In the genomic region with DNA sequence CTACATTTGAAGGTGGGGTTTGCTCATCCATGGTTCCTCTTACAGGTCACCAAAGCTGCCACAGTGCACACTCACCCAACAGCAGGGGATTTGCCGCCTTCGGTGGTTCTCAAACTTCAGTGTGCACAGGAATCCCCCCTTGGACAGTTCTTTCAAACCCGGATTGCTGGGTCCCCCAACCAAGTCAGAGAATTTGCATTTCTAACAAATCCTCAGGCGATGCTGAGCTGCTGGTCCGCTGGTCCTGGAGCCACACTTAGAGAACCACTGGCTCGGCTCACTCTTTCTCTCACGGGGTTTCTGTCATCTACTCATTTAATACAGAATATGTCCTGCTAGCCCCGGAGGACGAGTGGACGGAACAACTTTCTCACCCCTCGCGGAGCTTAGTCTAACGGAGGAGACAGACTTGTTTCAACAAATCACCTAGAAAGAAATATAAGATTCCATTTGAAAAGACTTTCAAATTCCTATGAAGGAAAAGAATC, we compare ENCODE assay signal across 8 cellular contexts. TPM values are rescaled to one million over a fixed set of nuclear protein-coding genes. Genes with fewer than 3 reads are reported as not detected.
DNase-seq lines count a peak whose midpoint lies in the region; ATAC-seq, FAIRE-seq and TF ChIP-seq lines count a peak whose summit lies in the region.

No MANE protein-coding gene starts in this region.

- TF ChIP-seq EP300 in HepG2 (IDR thresholded peaks at IDR 0.05; ENCODE audit: low read depth in 2 of 2, low read length in 2 of 2): no peak
- no peak for TF ChIP-seq EP300 in HepG2 (CRISPR knock-in tag; IDR thresholded peaks at IDR 0.05; ENCODE audit: borderline replicate concordance)

- H3K36me3 Mint-ChIP-seq in T-helper 2 cell treated with Interferon-gamma antibody and Interleukin-4, amounts not matched to agents 5 μg/mL and 100 μg/mL, for 36 hours (ENCODE audit: low read depth): no peaks in the 10 kb centered on the region
- H3K36me3 Mint-ChIP-seq in activated naive CD8-positive, alpha-beta T cell treated with anti-CD3 and anti-CD28 coated beads, Interleukin-2, amount 10 ng/mL, durations not matched to agents 7 days and 5 days: peaks cover 1% of the 10 kb centered on the region

- peak overlapping the region in 1 of 3 experiments; percentile 66; a peak in 2 of 6 replicates for H3K4me3 ChIP-seq in HepG2 (replicated peaks in 1 of 3; ENCODE audit: insufficient read depth in 1 of 3, low read depth in 2 of 3, low read length in 3 of 3)
- H3K4me3 ChIP-seq in subcutaneous abdominal adipose tissue (ENCODE audit: low read depth in 1 of 5, low read length in 5 of 5): peak overlapping the region; percentile 43 to 69 (median 48)
- H3K4me3 ChIP-seq in MM.1S (ENCODE audit: low read length): no peak overlapping the region

- H3K4me1 ChIP-seq in HepG2 (ENCODE audit: insufficient read depth, low read length) (peaks cover 83% of the 10 kb centered on the region), subcutaneous abdominal adipose tissue (ENCODE audit: control insufficient read depth in 5 of 5, insufficient read depth in 5 of 5, low read length in 5 of 5) (peaks cover 5 to 55% (median 42%) of the 10 kb centered on the region in 5 donors), MM.1S (ENCODE audit: low read length) (peaks cover 8% of the 10 kb centered on the region)

- peaks cover 60% of the 10 kb centered on the region for H3K4me1 Mint-ChIP-seq in T-helper 2 cell treated with Interferon-gamma antibody and Interleukin-4, amounts not matched to agents 5 μg/mL and 100 μg/mL, for 36 hours (ENCODE audit: low read depth)
- H3K4me1 Mint-ChIP-seq in activated naive CD8-positive, alpha-beta T cell treated with anti-CD3 and anti-CD28 coated beads, Interleukin-2, amount 10 ng/mL, durations not matched to agents 7 days and 5 days: peaks cover 51% of the 10 kb centered on the region

- TF ChIP-seq POLR2A in HepG2 (IDR thresholded peaks at IDR 0.05; ENCODE audit: insufficient read depth in 1 of 2, low read depth in 2 of 2, low read length in 2 of 2): no peak

- H4K20me1 ChIP-seq in HepG2 (ENCODE audit: insufficient read depth, low read length) (no peaks in the 10 kb centered on the region), MM.1S (ENCODE audit: insufficient read depth, low read length) (no peaks in the 10 kb centered on the region)

- H3K27ac ChIP-seq in HepG2 (ENCODE audit: extremely low read length, insufficient read depth, low read length) (no peak overlapping the region), subcutaneous abdominal adipose tissue (ENCODE audit: low read depth, low read length) (peak overlapping the region; percentile 97), MM.1S (ENCODE audit: low read length) (no peak overlapping the region)

- H3K36me3 ChIP-seq in HepG2 (replicated peaks in 1 of 2; ENCODE audit: control insufficient read depth in 1 of 2, insufficient read depth in 2 of 2, low read length in 2 of 2) (no peaks in the 10 kb centered on the region), subcutaneous abdominal adipose tissue (ENCODE audit: control insufficient read depth in 5 of 5, insufficient read depth in 5 of 5, low read length in 5 of 5) (no peaks in the 10 kb centered on the region), MM.1S (replicated peaks; ENCODE audit: insufficient read depth, low read length) (no peaks in the 10 kb centered on the region)

- 47% methylated on average over 12 of the region's 13 CpGs for WGBS in HepG2 (ENCODE audit: low lambda C conversion rate)

- H2AFZ ChIP-seq in HepG2 (ENCODE audit: low read length) (no peak overlapping the region), MM.1S (ENCODE audit: low read length) (no peak overlapping the region)

- no peaks in the 10 kb centered on the region for H3K9me3 ChIP-seq in HepG2 (ENCODE audit: low read length)
- H3K9me3 ChIP-seq in subcutaneous abdominal adipose tissue (ENCODE audit: control insufficient read depth in 5 of 5, low read length in 5 of 5): no peaks in the 10 kb centered on the region
- no peaks in the 10 kb centered on the region for H3K9me3 ChIP-seq in MM.1S (replicated peaks; ENCODE audit: insufficient read depth, low read length)

- no peak for TF ChIP-seq RAD21 in HepG2 (CRISPR knock-in tag; IDR thresholded peaks at IDR 0.05)

- no peak for TF ChIP-seq CTCF in HepG2 (CRISPR knock-in tag; IDR thresholded peaks at IDR 0.05)
- TF ChIP-seq CTCF in MM.1S (IDR thresholded peaks at IDR 0.05; ENCODE audit: low read length): no peak

- H3K27me3 Mint-ChIP-seq in T-helper 2 cell treated with Interferon-gamma antibody and Interleukin-4, amounts not matched to agents 5 μg/mL and 100 μg/mL, for 36 hours (ENCODE audit: low read depth): no peaks in the 10 kb centered on the region
- H3K27me3 Mint-ChIP-seq in activated naive CD8-positive, alpha-beta T cell treated with anti-CD3 and anti-CD28 coated beads, Interleukin-2, amount 10 ng/mL, durations not matched to agents 7 days and 5 days: no peaks in the 10 kb centered on the region

- intact Hi-C loops in HepG2 (cut with micrococcal nuclease; ENCODE audit: unreplicated experiment): loop anchor here (1.0 to 10.0 kb wide), 2 partner anchors 352 to 873 kb away; no protein-coding TSS in a partner anchor

- FAIRE-seq in HepG2 (lab: Jason Lieb, UNC): no peak

- CTCF ChIA-PET in HepG2 (lab: Yijun Ruan, JAX; ENCODE audit: low intra/inter-chr PET ratio, low total read pairs): interaction anchor here (1.2 to 1.6 kb wide), 6 partner anchors 22 to 980 kb away, joined by 3 to 15 read pairs (median 8); no protein-coding TSS in a partner anchor

- no TSS peak for BruUV-seq in HepG2 (replicated peaks; lab: Mats Ljungman, UMichigan)

- in situ Hi-C loops in HepG2 (cut with HindIII; ENCODE audit: extremely low pct_ligation_motif_present, low pct_unique_long_range_greater_than_20kb): loop anchor here (5.0 to 25.0 kb wide), 3 partner anchors 570 to 1205 kb away; partner anchors contain the start of genes ARG2 and PIGH

- peak overlapping the region; percentile 86 for H3K27ac Mint-ChIP-seq in T-helper 2 cell treated with Interferon-gamma antibody and Interleukin-4, amounts not matched to agents 5 μg/mL and 100 μg/mL, for 36 hours
- H3K27ac Mint-ChIP-seq in activated naive CD8-positive, alpha-beta T cell treated with anti-CD3 and anti-CD28 coated beads, Interleukin-2, amount 10 ng/mL, durations not matched to agents 7 days and 5 days: peak overlapping the region; percentile 89

- H3K9ac ChIP-seq in HepG2 (ENCODE audit: insufficient read depth, low read depth, low read length) (peak overlapping the region; percentile 73; the same call in 1 of the 2 replicates), subcutaneous abdominal adipose tissue (ENCODE audit: low read length in 5 of 5) (peak overlapping the region in 4 of 5 donors; percentile 75 to 84 (median 76)), MM.1S (ENCODE audit: low read length) (no peak overlapping the region)

- no peaks in the 10 kb centered on the region for H3F3A ChIP-seq in MM.1S (ENCODE audit: insufficient read depth, low read length)

- H3K27me3 ChIP-seq in HepG2 (ENCODE audit: control insufficient read depth in 1 of 2, insufficient read depth in 2 of 2, low read length in 2 of 2) (no peaks in the 10 kb centered on the region), subcutaneous abdominal adipose tissue (ENCODE audit: control insufficient read depth in 5 of 5, insufficient read depth in 4 of 5, low read length in 5 of 5) (no peaks in the 10 kb centered on the region), MM.1S (replicated peaks; ENCODE audit: insufficient read depth, low read length) (no peaks in the 10 kb centered on the region)

- no peak for ATAC-seq in activated naive CD8-positive, alpha-beta T cell treated with anti-CD3 and anti-CD28 coated beads, Interleukin-2, amount 10 ng/mL, durations not matched to agents 7 days and 5 days (ENCODE audit: low read depth)
- no peak for ATAC-seq in HepG2
- no peak for ATAC-seq in HG02970 (IDR thresholded peaks at IDR 0.05; ENCODE audit: low FRiP score, unreplicated experiment)

- H3K9me3 Mint-ChIP-seq in T-helper 2 cell treated with Interferon-gamma antibody and Interleukin-4, amounts not matched to agents 5 μg/mL and 100 μg/mL, for 36 hours: no peaks in the 10 kb centered on the region
- no peaks in the 10 kb centered on the region for H3K9me3 Mint-ChIP-seq in activated naive CD8-positive, alpha-beta T cell treated with anti-CD3 and anti-CD28 coated beads, Interleukin-2, amount 10 ng/mL, durations not matched to agents 7 days and 5 days

- POLR2A ChIA-PET in activated naive CD8-positive, alpha-beta T cell treated with anti-CD3 and anti-CD28 coated beads, Interleukin-2, amount 10 ng/mL, durations not matched to agents 7 days and 5 days (lab: Charles Lee): interaction anchor here (1.2 to 10.7 kb wide), 12 partner anchors 10 to 1112 kb away, joined by 3 to 295 read pairs (median 5); partner anchors contain the start of genes RAD51B and ZFP36L1
- POLR2A ChIA-PET in HepG2 (lab: Yijun Ruan, JAX): interaction anchor here (1.3 to 5.6 kb wide), 5 partner anchors 10 to 101 kb away, joined by 3 to 74 read pairs (median 12); partner anchors contain the start of gene ZFP36L1

- peak overlapping the region; percentile 74 for H3K4me3 Mint-ChIP-seq in T-helper 2 cell treated with Interferon-gamma antibody and Interleukin-4, amounts not matched to agents 5 μg/mL and 100 μg/mL, for 36 hours
- peak overlapping the region; percentile 84 for H3K4me3 Mint-ChIP-seq in activated naive CD8-positive, alpha-beta T cell treated with anti-CD3 and anti-CD28 coated beads, Interleukin-2, amount 10 ng/mL, durations not matched to agents 7 days and 5 days

- DNase-seq in T-helper 2 cell treated with Interferon-gamma antibody and Interleukin-4, amounts not matched to agents 5 μg/mL and 100 μg/mL, for 36 hours (ENCODE audit: low spot score): no peak
- no peak for DNase-seq in T-helper 2 cell
- no peak for DNase-seq in activated naive CD8-positive, alpha-beta T cell treated with anti-CD3 and anti-CD28 coated beads, Interleukin-2, amount 10 ng/mL, durations not matched to agents 7 days and 5 days
- no peak for DNase-seq in HepG2 (ENCODE audit: low spot score)
- DNase-seq in MM.1S: no peak
- no peak for DNase-seq in CD1c-positive myeloid dendritic cell (ENCODE audit: extremely low spot score)

- no peaks in the 10 kb centered on the region for H3K9me2 ChIP-seq in MM.1S (replicated peaks; ENCODE audit: insufficient read depth, low read length)

- H3K79me2 ChIP-seq in HepG2 (ENCODE audit: insufficient read depth, low read length): no peaks in the 10 kb centered on the region
- H3K79me2 ChIP-seq in MM.1S (ENCODE audit: low read length): no peaks in the 10 kb centered on the region

- H3K4me2 ChIP-seq in HepG2 (ENCODE audit: low read depth, low read length): peak overlapping the region; percentile 65
- H3K4me2 ChIP-seq in MM.1S (ENCODE audit: low read depth, low read length): no peak overlapping the region

RNA-seq across cellular contexts. Expression of gene ZFP36L1, which starts 24.1 kb away (rescaled TPM):
- 100 to 1,000 TPM; 114 to 130 TPM for total RNA-seq in activated naive CD8-positive, alpha-beta T cell treated with anti-CD3 and anti-CD28 coated beads, Interleukin-2, amount 10 ng/mL, durations not matched to agents 7 days and 5 days
- total RNA-seq in HepG2 (2016; rRNA removed; fragmentation: Illumina TruSeq; extraction: Trizol): 7.4 and 8.4 TPM in 2 replicates
- 2.6 and 3.4 TPM in 2 replicates for total RNA-seq in HepG2 (2016; cell fraction: cytosol; rRNA removed; fragmentation: Illumina TruSeq; extraction: Trizol; ENCODE audit: low read depth)
- 7.9 and 8.4 TPM in 2 replicates for total RNA-seq in HepG2 (2016; cell fraction: insoluble cytoplasmic fraction; rRNA removed; fragmentation: Illumina TruSeq; extraction: Trizol)
- total RNA-seq in HepG2 (2016; cell fraction: membrane; rRNA removed; fragmentation: Illumina TruSeq; extraction: Trizol): 11.1 and 11.3 TPM in 2 replicates
- total RNA-seq in HepG2 (2016; cell fraction: nucleus; rRNA removed; fragmentation: Illumina TruSeq; extraction: Trizol): 13.8 and 14.1 TPM in 2 replicates
- 10.2 and 12.7 TPM in 2 replicates for polyA plus RNA-seq in HepG2 (2011; rRNA removed)
- polyA plus RNA-seq in HepG2 (2011; cell fraction: cytosol; rRNA removed): 11.2 and 18.0 TPM in 2 replicates
- 66.5 and 69.1 TPM in 2 replicates for polyA plus RNA-seq in HepG2 (2011; cell fraction: nucleus; rRNA removed)
- polyA plus RNA-seq in HepG2 (2012): 23.2 and 32.2 TPM in 2 replicates
- 2.7 and 2.8 TPM in 2 replicates for polyA plus RNA-seq in HepG2 (2016; cell fraction: cytosol; fragmentation: Illumina TruSeq; extraction: Trizol; ENCODE audit: low read depth)
- polyA plus RNA-seq in HepG2 (2016; cell fraction: insoluble cytoplasmic fraction; fragmentation: Illumina TruSeq; extraction: Trizol; ENCODE audit: low read depth): 20.7 and 26.8 TPM in 2 replicates
- polyA plus RNA-seq in HepG2 (2016; cell fraction: membrane; fragmentation: Illumina TruSeq; extraction: Trizol; ENCODE audit: low read depth): 9.2 and 10.1 TPM in 2 replicates
- polyA plus RNA-seq in HepG2 (2016; cell fraction: nucleus; fragmentation: Illumina TruSeq; extraction: Trizol; ENCODE audit: insufficient read depth, low read depth): 53.8 and 57.0 TPM in 2 replicates
- 8.5 and 26.8 TPM in 2 replicates for polyA minus RNA-seq in HepG2 (2011; rRNA and poly(A)+ RNA removed; ENCODE audit: low replicate concordance)
- 56.3 and 73.8 TPM in 2 replicates for polyA minus RNA-seq in HepG2 (2011; cell fraction: cytosol; rRNA and poly(A)+ RNA removed)
- polyA minus RNA-seq in HepG2 (2011; cell fraction: nucleus; rRNA and poly(A)+ RNA removed): 11.8 and 13.8 TPM in 2 replicates

Comparison
In these comparisons a context has a peak if more than half of its experiments do, and no peak if none do; other contexts are left out.
1. RNA of gene ZFP36L1, which starts 24.1 kb away (total RNA-seq): 114 to 130 TPM in activated naive CD8-positive, alpha-beta T cell treated with anti-CD3 and anti-CD28 coated beads, Interleukin-2, amount 10 ng/mL, durations not matched to agents 7 days and 5 days; 2.6 to 14.1 TPM in HepG2; every median in the first group is over 4 times any median in the second.